Comparison of ENCODE assay signal across 8 cellular contexts in the genomic region with DNA sequence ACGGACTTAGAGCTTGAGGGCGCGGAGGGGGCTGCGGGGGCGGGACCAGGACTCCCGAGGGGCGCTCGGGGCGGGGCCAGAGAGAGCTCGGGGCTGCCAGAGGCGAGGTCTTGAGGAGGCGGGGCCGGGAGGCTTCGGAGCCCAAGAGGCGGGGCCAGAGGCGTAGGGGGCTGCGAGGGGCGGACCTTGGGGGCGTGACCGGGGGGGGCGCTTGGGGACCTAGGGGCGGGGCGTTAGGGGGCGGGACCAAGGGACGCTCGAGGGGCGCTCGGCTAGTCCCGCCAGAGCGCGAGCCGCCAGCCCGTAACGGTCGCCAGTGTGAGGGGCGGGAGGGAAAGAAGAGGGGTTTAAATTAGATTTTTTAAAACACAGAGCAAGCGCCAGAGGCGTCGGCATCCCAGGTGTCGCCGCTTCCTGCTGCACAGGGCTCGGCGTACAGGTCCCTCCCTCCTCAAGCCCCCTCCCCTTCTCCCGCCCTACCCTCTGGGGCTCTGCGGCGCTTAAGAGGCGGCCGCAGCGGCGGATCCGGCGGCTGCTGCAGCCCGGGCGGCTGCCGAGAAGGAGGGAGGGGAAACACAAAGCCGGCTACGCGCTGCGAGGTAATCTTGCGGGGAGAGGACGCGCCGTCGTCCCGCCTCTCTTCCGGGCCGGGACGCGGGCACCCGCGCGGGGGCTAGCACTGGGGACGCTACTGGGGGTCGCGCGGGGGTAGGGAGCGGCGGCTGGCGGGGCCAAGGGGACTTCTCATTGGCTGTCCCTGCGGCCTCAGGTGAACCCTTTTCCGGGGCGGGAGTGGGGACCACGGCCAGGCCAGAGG. TPM values are rescaled to one million over a fixed set of nuclear protein-coding genes. Genes with fewer than 3 reads are reported as not detected.
DNase-seq lines count a peak whose midpoint lies in the region; ATAC-seq and TF ChIP-seq lines count a peak whose summit lies in the region.

Gene ADD3 (plus strand): TSS at position 284 of the 817 bp plus-strand sequence. CDS start 92,670 bp downstream, outside the sequence.

- no peak for TF ChIP-seq CTCF in RWPE1 (conservative IDR thresholded peaks at IDR 0.05; ENCODE audit: low read depth)

- POLR2A ChIA-PET in RWPE1 (lab: Yijun Ruan, JAX; ENCODE audit: low non-redundant PET) = no interaction called here

- no peak within 1 kb of the TSS for H3K4me3 Mint-ChIP-seq in natural killer cell treated with Interleukin-12 subunit alpha and Interleukin-12 subunit beta and Interleukin-15 and Interleukin-18, amount 100 ng/mL, for 72 hours

- H3K27me3 Mint-ChIP-seq in natural killer cell treated with Interleukin-12 subunit alpha and Interleukin-12 subunit beta and Interleukin-15 and Interleukin-18, amount 100 ng/mL, for 72 hours = no peaks in the 10 kb centered on the region

- peak within 1 kb of the TSS; percentile 62 for H3K27ac ChIP-seq in RWPE1

- H3K4me1 Mint-ChIP-seq in natural killer cell treated with Interleukin-12 subunit alpha and Interleukin-12 subunit beta and Interleukin-15 and Interleukin-18, amount 100 ng/mL, for 72 hours (ENCODE audit: low read depth in 2 of 2) = peaks cover 28 to 40% of the 10 kb centered on the region in 2 donors

- DNase-seq in DMS79 treated with DMSO at 0.1 percent for 48 hours (lab: John Stamatoyannopoulos, UW) (peak; percentile 76), KBM-7 (peak; percentile 83), RWPE1 (ENCODE audit: low spot score) (peak; percentile 84), fibroblast of peridontal ligament (ENCODE audit: extremely low read depth) (peak; percentile 91)
- DNase-seq in activated T-helper 9 cell treated with anti-CD3 and anti-CD28 coated beads, Interleukin-2, amount 50 U/mL, for 16 hours (ENCODE audit: low read depth) = peak; percentile 86
- peak; percentile 94 for DNase-seq in natural killer cell treated with Interleukin-12 subunit alpha and Interleukin-12 subunit beta and Interleukin-15 and Interleukin-18, amount 100 ng/mL, for 72 hours (ENCODE audit: low spot score)
- peak; percentile 95 for DNase-seq in stimulated activated naive CD8-positive, alpha-beta T cell treated with anti-CD3 and anti-CD28 coated beads, Interleukin-15, Interleukin-2, amounts not matched to agents 100 U/mL and 50 U/mL, for 24 hours

- peak; percentile 69 for ATAC-seq in GM21717 (IDR thresholded peaks at IDR 0.05; ENCODE audit: unreplicated experiment)
- ATAC-seq in natural killer cell treated with Interleukin-12 subunit alpha and Interleukin-12 subunit beta and Interleukin-15 and Interleukin-18, amount 100 ng/mL, for 72 hours = peak; percentile 88 to 94
- ATAC-seq in stimulated activated naive CD8-positive, alpha-beta T cell treated with anti-CD3 and anti-CD28 coated beads, Interleukin-15, Interleukin-2, amounts not matched to agents 100 U/mL and 50 U/mL, for 24 hours = peak; percentile 73

- H3K27ac Mint-ChIP-seq in natural killer cell treated with Interleukin-12 subunit alpha and Interleukin-12 subunit beta and Interleukin-15 and Interleukin-18, amount 100 ng/mL, for 72 hours = peak within 1 kb of the TSS in 1 of 2 donors; percentile 93

- in situ Hi-C loops in KBM-7 (cut with MboI; ENCODE audit: low pct_unique_long_range_greater_than_20kb, low sequenced_read_pairs) = no loop called here

- H3K9me3 Mint-ChIP-seq in natural killer cell treated with Interleukin-12 subunit alpha and Interleukin-12 subunit beta and Interleukin-15 and Interleukin-18, amount 100 ng/mL, for 72 hours = no peaks in the 10 kb centered on the region

- H3K36me3 Mint-ChIP-seq in natural killer cell treated with Interleukin-12 subunit alpha and Interleukin-12 subunit beta and Interleukin-15 and Interleukin-18, amount 100 ng/mL, for 72 hours = no peaks in the 10 kb centered on the region

- CTCF ChIA-PET in RWPE1 (lab: Yijun Ruan, JAX) = interaction anchor here (0.6 to 1.5 kb wide), 5 partner anchors 16 to 1094 kb away, joined by 3 to 6 read pairs (median 6); no protein-coding TSS in a partner anchor

RNA-seq across cellular contexts. Expression of gene ADD3, which starts in this region (rescaled TPM):
- total RNA-seq in natural killer cell treated with Interleukin-12 subunit alpha and Interleukin-12 subunit beta and Interleukin-15 and Interleukin-18, amount 100 ng/mL, for 72 hours = 10 to 100 TPM; 44.0 to 81.5 TPM

Comparison
In these comparisons a context has a peak if more than half of its experiments do, and no peak if none do; other contexts are left out.
1. Peak in every context shown above with its lines: DNase-seq, ATAC-seq and H3K27ac ChIP-seq.